28 cellular contexts compared by ENCODE assay signal in the genomic region with DNA sequence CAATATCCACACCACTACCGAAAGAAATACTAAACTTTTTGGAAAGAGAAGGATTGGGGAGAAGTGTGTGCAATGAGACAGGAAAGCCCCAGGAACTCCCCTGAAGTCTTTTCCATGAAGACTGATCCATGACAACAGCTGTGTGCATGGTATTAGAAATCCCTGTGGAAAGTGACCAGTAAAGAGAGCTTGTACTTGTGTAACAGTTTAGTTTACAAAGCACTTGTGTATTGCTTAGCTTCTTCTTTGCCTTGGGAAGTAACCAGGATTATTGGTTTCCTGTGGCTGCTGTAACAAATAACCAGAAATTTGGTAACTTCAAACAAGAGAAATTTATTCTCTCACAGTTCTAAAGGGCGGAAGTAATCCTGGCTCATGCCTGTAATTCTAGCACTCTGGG.
"Had no signal": no experiment of that assay in that cellular context is flagged by ENCODE, and none has a peak within 500 bp of the region (broad histone marks: within the 10 kb centered on the region; RNA-seq: fewer than 3 reads in every experiment).

No MANE protein-coding gene starts in this region.

- H3K4me1 ChIP-seq: colonic mucosa, esophagus squamous epithelium, gastrocnemius medialis, heart right ventricle, left lung, lower lobe of right lung had no signal

- H3K27me3 Mint-ChIP-seq: effector memory CD8-positive, alpha-beta T cell; naive B cell; naive thymus-derived CD8-positive, alpha-beta T cell had no signal

- H3K36me3 Mint-ChIP-seq: naive B cell had no signal

- H3K27ac ChIP-seq: colonic mucosa, epithelial cell of prostate, esophagus squamous epithelium, gastrocnemius medialis, heart right ventricle, left lung, lower lobe of right lung had no signal

- H3K36me3 ChIP-seq: colonic mucosa, gastrocnemius medialis, left lung, lower lobe of right lung had no signal

- ATAC-seq: effector memory CD8-positive, alpha-beta T cell; esophagus mucosa; gastrocnemius medialis; heart right ventricle; left cardiac atrium; left lung; left ventricle myocardium superior; lower lobe of right lung; naive thymus-derived CD8-positive, alpha-beta T cell had no signal

- H3K9me3 Mint-ChIP-seq: dendritic cell treated with granulocyte-macrophage colony-stimulating factor and Interleukin-4, amounts not matched to agents 40 ng/mL and 50 ng/mL, for 4 days; effector memory CD8-positive, alpha-beta T cell; endodermal cell; naive B cell; naive thymus-derived CD8-positive, alpha-beta T cell had no signal

- H3K4me3 ChIP-seq: colonic mucosa, esophagus squamous epithelium, gastrocnemius medialis, heart right ventricle, left lung, lower lobe of right lung had no signal

- H3K4me3 Mint-ChIP-seq: dendritic cell treated with granulocyte-macrophage colony-stimulating factor and Interleukin-4, amounts not matched to agents 40 ng/mL and 50 ng/mL, for 4 days; effector memory CD8-positive, alpha-beta T cell; endodermal cell; naive B cell; naive thymus-derived CD8-positive, alpha-beta T cell had no signal

- H3K27me3 ChIP-seq: colonic mucosa, esophagus squamous epithelium, gastrocnemius medialis, heart right ventricle, left lung had no signal

- H3K9me3 ChIP-seq: colonic mucosa, esophagus squamous epithelium, gastrocnemius medialis, heart right ventricle, left lung, lower lobe of right lung had no signal

- FAIRE-seq: endometrium, islet of Langerhans, keratinocyte had no signal

- DNase-seq: colonic mucosa; cortex of kidney; effector CD8-positive, alpha-beta T cell; effector memory CD8-positive, alpha-beta T cell; endodermal cell; erythroblast; esophagus squamous epithelium; foreskin fibroblast; foreskin melanocyte; gastrocnemius medialis; glutamatergic neuron; head of caudate nucleus; heart right ventricle; hippocampal formation; left cardiac atrium; left lung; left ventricle myocardium superior; lower lobe of right lung; mesendoderm; midbrain; naive B cell; naive thymus-derived CD8-positive, alpha-beta T cell had no signal

- H3K4me1 Mint-ChIP-seq: endodermal cell, naive B cell had no signal

- H3K27ac Mint-ChIP-seq: dendritic cell treated with granulocyte-macrophage colony-stimulating factor and Interleukin-4, amounts not matched to agents 40 ng/mL and 50 ng/mL, for 4 days; effector memory CD8-positive, alpha-beta T cell; endodermal cell; naive thymus-derived CD8-positive, alpha-beta T cell had no signal
